ENCODE assay signal across 29 cellular contexts in genomic region chr10:85671530-85671929, GRCh38.
"Had no signal": no experiment of that assay in that cellular context is flagged by ENCODE, and none has a peak within 500 bp of the region (broad histone marks: within the 10 kb centered on the region; RNA-seq: fewer than 3 reads in every experiment).

No MANE protein-coding gene starts in this region.

- H3K4me2 ChIP-seq: hepatocyte had no signal

- H3K27ac ChIP-seq: hepatocyte, left ventricle myocardium inferior, pancreas, prostate gland, skin epidermis, suprapubic skin, thoracic aorta, tibial artery, upper lobe of right lung had no signal

- H2AFZ ChIP-seq: hepatocyte had no signal

- DNase-seq: islet precursor cell; left ventricle myocardium inferior; midbrain; mucosa of descending colon; naive thymus-derived CD4-positive, alpha-beta T cell; nucleus accumbens; pancreas; posterior cingulate gyrus; retina; right cardiac atrium; stimulated activated CD4-positive, alpha-beta T cell treated with anti-CD3 and anti-CD28 coated beads, Interleukin-12 subunit alpha, Interleukin-12 subunit beta, amount 100 ng/mL, for 4 hours; stimulated activated CD4-positive, alpha-beta T cell treated with anti-CD3 and anti-CD28 coated beads, Interleukin-15, amount 100 ng/mL, for 24 hours; stimulated activated CD4-positive, alpha-beta T cell treated with anti-CD3 and anti-CD28 coated beads, Interleukin-2, amount 100 ng/mL, for 24 hours; stimulated activated CD4-positive, alpha-beta T cell treated with anti-CD3 and anti-CD28 coated beads, Interleukin-4, amount 100 ng/mL, for 1 hour; stimulated activated naive CD4-positive, alpha-beta T cell; tibial artery; trophoblast cell; upper lobe of right lung had no signal

- H3K9me3 ChIP-seq: pancreas, prostate gland, suprapubic skin, upper lobe of right lung had no signal

- H3K36me3 Mint-ChIP-seq: memory B cell had no signal

- ATAC-seq: mucosa of descending colon; naive thymus-derived CD4-positive, alpha-beta T cell; pancreas; right cardiac atrium; sciatic nerve; upper lobe of right lung had no signal

- H3K4me1 Mint-ChIP-seq: memory B cell, nephron, neural crest cell had no signal

- H3K4me1 ChIP-seq: left ventricle myocardium inferior, pancreas, prostate gland, suprapubic skin, tibial artery, upper lobe of right lung had no signal

- H3K27me3 ChIP-seq: hepatocyte, pancreas, suprapubic skin, tibial artery, upper lobe of right lung had no signal

- H3K79me2 ChIP-seq: hepatocyte had no signal

- H3K4me3 Mint-ChIP-seq: memory B cell; naive thymus-derived CD4-positive, alpha-beta T cell; nephron; neural crest cell; stimulated activated naive CD8-positive, alpha-beta T cell treated with anti-CD3 and anti-CD28 coated beads, Interleukin-15, Interleukin-2, amounts not matched to agents 100 ng/mL and 50 ng/mL, for 24 hours had no signal

- H3K27me3 Mint-ChIP-seq: naive thymus-derived CD4-positive, alpha-beta T cell; stimulated activated naive CD8-positive, alpha-beta T cell treated with anti-CD3 and anti-CD28 coated beads, Interleukin-15, Interleukin-2, amounts not matched to agents 100 ng/mL and 50 ng/mL, for 24 hours had no signal

- H3K4me3 ChIP-seq: hepatocyte, left ventricle myocardium inferior, lung, mucosa of descending colon, pancreas, prostate gland, skin epidermis, suprapubic skin, thoracic aorta, tibial artery, upper lobe of right lung had no signal

- H3K27ac Mint-ChIP-seq: memory B cell; naive thymus-derived CD4-positive, alpha-beta T cell; nephron; stimulated activated naive CD8-positive, alpha-beta T cell treated with anti-CD3 and anti-CD28 coated beads, Interleukin-15, Interleukin-2, amounts not matched to agents 100 ng/mL and 50 ng/mL, for 24 hours had no signal

- H3K36me3 ChIP-seq: left ventricle myocardium inferior, pancreas, prostate gland, suprapubic skin, thoracic aorta, tibial artery, upper lobe of right lung had no signal
